11 cellular contexts compared by ENCODE assay signal in genomic region chr4:38728651-38729141, GRCh38. TPM values are rescaled to one million over a fixed set of nuclear protein-coding genes. Genes with fewer than 3 reads are reported as not detected.
DNase-seq lines count a peak whose midpoint lies in the region; ATAC-seq, FAIRE-seq and TF ChIP-seq lines count a peak whose summit lies in the region.
"Had no signal": no experiment of that assay in that cellular context is flagged by ENCODE, and none has a peak within 500 bp of the region (broad histone marks: within the 10 kb centered on the region; RNA-seq: fewer than 3 reads in every experiment).

No MANE protein-coding gene starts in this region.

- no peak overlapping the region for H3K27ac ChIP-seq in HepG2 (ENCODE audit: extremely low read length, insufficient read depth, low read length)
- H3K27ac ChIP-seq: heart right ventricle had no signal

- no peak for TF ChIP-seq POLR2A in HepG2 (IDR thresholded peaks at IDR 0.05; ENCODE audit: insufficient read depth in 1 of 2, low read depth in 2 of 2, low read length in 2 of 2)

- CTCF ChIA-PET in HepG2 (lab: Yijun Ruan, JAX; ENCODE audit: low intra/inter-chr PET ratio, low total read pairs) = no interaction called here

- peak; percentile 55 for TF ChIP-seq CTCF in HepG2 (CRISPR knock-in tag; IDR thresholded peaks at IDR 0.05)

- H3K9me3 ChIP-seq in HepG2 (ENCODE audit: low read length) = peaks cover 9% of the 10 kb centered on the region
- H3K9me3 ChIP-seq: heart right ventricle had no signal

- no peak overlapping the region for H2AFZ ChIP-seq in HepG2 (ENCODE audit: low read length)

- intact Hi-C loops in HepG2 (cut with micrococcal nuclease; ENCODE audit: unreplicated experiment) = no loop called here

- peaks cover 47% of the 10 kb centered on the region for H3K4me1 ChIP-seq in HepG2 (ENCODE audit: insufficient read depth, low read length)

- DNase-seq in DMS53 (lab: John Stamatoyannopoulos, UW) (peak; percentile 95), NCI-H1436 treated with DMSO at 0.1 percent for 48 hours (lab: John Stamatoyannopoulos, UW) (peak; percentile 9), astrocyte of the hippocampus (ENCODE audit: low read depth, low spot score) (peak; percentile 11), HepG2 (ENCODE audit: low spot score) (peak; percentile 35), NCI-H128 (lab: John Stamatoyannopoulos, UW; ENCODE audit: unreplicated experiment) (no peak), GM19240 (ENCODE audit: insufficient read length, low spot score) (no peak)
- DNase-seq: anterior cingulate cortex, heart right ventricle, posterior cingulate gyrus had no signal

- H3K27me3 ChIP-seq in HepG2 (ENCODE audit: control insufficient read depth in 1 of 2, insufficient read depth in 2 of 2, low read length in 2 of 2) = no peaks in the 10 kb centered on the region
- H3K27me3 ChIP-seq: heart right ventricle had no signal

- in situ Hi-C loops in HepG2 (cut with HindIII; ENCODE audit: extremely low pct_ligation_motif_present, low pct_unique_long_range_greater_than_20kb) = loop anchor here (10.0 kb wide), 1 partner anchor 664 kb away; no protein-coding TSS in a partner anchor

- no peak overlapping the region for H3K4me3 ChIP-seq in HepG2 (replicated peaks in 1 of 3; ENCODE audit: insufficient read depth in 1 of 3, low read depth in 2 of 3, low read length in 3 of 3)
- H3K4me3 ChIP-seq: heart right ventricle had no signal

- H3K79me2 ChIP-seq in HepG2 (ENCODE audit: insufficient read depth, low read length) = no peaks in the 10 kb centered on the region

- no peaks in the 10 kb centered on the region for H3K36me3 ChIP-seq in HepG2 (replicated peaks in 1 of 2; ENCODE audit: control insufficient read depth in 1 of 2, insufficient read depth in 2 of 2, low read length in 2 of 2)
- H3K36me3 ChIP-seq: heart right ventricle had no signal

- TF ChIP-seq EP300 in HepG2 (IDR thresholded peaks at IDR 0.05; ENCODE audit: low read depth in 2 of 2, low read length in 2 of 2) (no peak), HepG2 (CRISPR knock-in tag; IDR thresholded peaks at IDR 0.05; ENCODE audit: borderline replicate concordance) (no peak)

- no TSS peak for BruUV-seq in HepG2 (replicated peaks; lab: Mats Ljungman, UMichigan)

- H4K20me1 ChIP-seq in HepG2 (ENCODE audit: insufficient read depth, low read length) = no peaks in the 10 kb centered on the region

- ATAC-seq in HepG2 (peak; percentile 10), GM18868 (IDR thresholded peaks at IDR 0.05; ENCODE audit: unreplicated experiment) (no peak), GM19397 (IDR thresholded peaks at IDR 0.05; ENCODE audit: unreplicated experiment) (no peak)
- ATAC-seq: heart right ventricle had no signal

- FAIRE-seq in HepG2 (lab: Jason Lieb, UNC) = no peak

- no peak overlapping the region for H3K4me2 ChIP-seq in HepG2 (ENCODE audit: low read depth, low read length)

- no peak for TF ChIP-seq RAD21 in HepG2 (CRISPR knock-in tag; IDR thresholded peaks at IDR 0.05)

- no peak overlapping the region for H3K9ac ChIP-seq in HepG2 (ENCODE audit: insufficient read depth, low read depth, low read length)

- POLR2A ChIA-PET in HepG2 (lab: Yijun Ruan, JAX) = interaction anchor here (1.2 kb wide), 1 partner anchor 55 kb away, joined by 3 read pairs; no protein-coding TSS in a partner anchor

- WGBS in HepG2 (ENCODE audit: low lambda C conversion rate) = 13% methylated on average over 4 of the region's 4 CpGs

TF ChIP-seq in HepG2, 621 proteins besides CTCF, POLR2A, EP300 and RAD21 (continues in another document):
- TF ChIP-seq DRAP1 (CRISPR knock-in tag; IDR thresholded peaks at IDR 0.05) = no peak
- TF ChIP-seq KDM5B (CRISPR knock-in tag; IDR thresholded peaks at IDR 0.05; ENCODE audit: borderline replicate concordance) = no peak
- no peak for TF ChIP-seq ZNF451 (CRISPR knock-in tag; IDR thresholded peaks at IDR 0.05)
- no peak for TF ChIP-seq ZNF546 (CRISPR knock-in tag; conservative IDR thresholded peaks at IDR 0.05)
- TF ChIP-seq PATZ1 (CRISPR knock-in tag; IDR thresholded peaks at IDR 0.05) = peak; percentile 39
- no peak for TF ChIP-seq ZNF576 (CRISPR knock-in tag; IDR thresholded peaks at IDR 0.05)
- no peak for TF ChIP-seq TBX2 (CRISPR knock-in tag; IDR thresholded peaks at IDR 0.05; ENCODE audit: borderline replicate concordance)
- no peak for TF ChIP-seq SIN3A (IDR thresholded peaks at IDR 0.05; ENCODE audit: borderline replicate concordance, low read depth, low read length)
- no peak for TF ChIP-seq HNRNPLL (IDR thresholded peaks at IDR 0.05; ENCODE audit: low read depth, low read length, poor library complexity, severe bottlenecking)
- no peak for TF ChIP-seq ZNF652 (CRISPR knock-in tag; IDR thresholded peaks at IDR 0.05; ENCODE audit: borderline replicate concordance, low read depth)
- TF ChIP-seq THRA (CRISPR knock-in tag; IDR thresholded peaks at IDR 0.05; ENCODE audit: borderline replicate concordance) = no peak
- TF ChIP-seq ZSCAN29 (CRISPR knock-in tag; conservative IDR thresholded peaks at IDR 0.05) = no peak
- TF ChIP-seq BCL6 (CRISPR knock-in tag; IDR thresholded peaks at IDR 0.05) = 0 out of 2 replicates have a peak, but pooled peaks have one; percentile 33
- TF ChIP-seq ZBTB8A (CRISPR knock-in tag; IDR thresholded peaks at IDR 0.05; ENCODE audit: borderline replicate concordance, low read depth) = no peak
- TF ChIP-seq MAX (IDR thresholded peaks at IDR 0.05) = peak; percentile 32; the same call in 1 of the 2 replicates

RNA-seq across cellular contexts. Expression of gene TLR10, which starts 54.1 kb away (rescaled TPM):
- not detected in 2 replicates for total RNA-seq in HepG2 (2016; rRNA removed; fragmentation: Illumina TruSeq; extraction: Trizol)
- total RNA-seq in HepG2 (2016; cell fraction: cytosol; rRNA removed; fragmentation: Illumina TruSeq; extraction: Trizol; ENCODE audit: low read depth) = not detected in 2 replicates
- not detected in 2 replicates for total RNA-seq in HepG2 (2016; cell fraction: insoluble cytoplasmic fraction; rRNA removed; fragmentation: Illumina TruSeq; extraction: Trizol)
- total RNA-seq in HepG2 (2016; cell fraction: membrane; rRNA removed; fragmentation: Illumina TruSeq; extraction: Trizol) = not detected in 2 replicates
- not detected in 2 replicates for total RNA-seq in HepG2 (2016; cell fraction: nucleus; rRNA removed; fragmentation: Illumina TruSeq; extraction: Trizol)
- not detected in 2 replicates for polyA plus RNA-seq in HepG2 (2011; rRNA removed)
- polyA plus RNA-seq in HepG2 (2011; cell fraction: cytosol; rRNA removed) = not detected in 2 replicates
- 0.03 TPM in 1 of 2 replicates, not detected in the other for polyA plus RNA-seq in HepG2 (2011; cell fraction: nucleus; rRNA removed)
- polyA plus RNA-seq in HepG2 (2012) = not detected in 2 replicates
- not detected in 2 replicates for polyA plus RNA-seq in HepG2 (2016; cell fraction: cytosol; fragmentation: Illumina TruSeq; extraction: Trizol; ENCODE audit: low read depth)
- not detected in 2 replicates for polyA plus RNA-seq in HepG2 (2016; cell fraction: insoluble cytoplasmic fraction; fragmentation: Illumina TruSeq; extraction: Trizol; ENCODE audit: low read depth)
- not detected in 2 replicates for polyA plus RNA-seq in HepG2 (2016; cell fraction: membrane; fragmentation: Illumina TruSeq; extraction: Trizol; ENCODE audit: low read depth)
- not detected in 2 replicates for polyA plus RNA-seq in HepG2 (2016; cell fraction: nucleus; fragmentation: Illumina TruSeq; extraction: Trizol; ENCODE audit: insufficient read depth, low read depth)
- polyA minus RNA-seq in HepG2 (2011; rRNA and poly(A)+ RNA removed; ENCODE audit: low replicate concordance) = not detected in 2 replicates
- not detected in 2 replicates for polyA minus RNA-seq in HepG2 (2011; cell fraction: cytosol; rRNA and poly(A)+ RNA removed)
- not detected in 2 replicates for polyA minus RNA-seq in HepG2 (2011; cell fraction: nucleus; rRNA and poly(A)+ RNA removed)

Comparison
In these comparisons a context has a peak if more than half of its experiments do, and no peak if none do; other contexts are left out.
1. DNase-seq: peak in DMS53 (single experiment), NCI-H1436 treated with DMSO at 0.1 percent for 48 hours (single experiment), astrocyte of the hippocampus (single experiment) and HepG2 (single experiment); none in NCI-H128 (single experiment) and GM19240 (single experiment).